8 cellular contexts compared by ENCODE assay signal in genomic region chr1:244918422-244919319, GRCh38. TPM values are rescaled to one million over a fixed set of nuclear protein-coding genes. Genes with fewer than 3 reads are reported as not detected.
DNase-seq lines count a peak whose midpoint lies in the region; ATAC-seq and TF ChIP-seq lines count a peak whose summit lies in the region.

No MANE protein-coding gene starts in this region.

- DNase-seq in NCI-H1417 (lab: John Stamatoyannopoulos, UW) (peak; percentile 31 to 67 (median 58)), NCI-H1417 treated with DMSO at 0.1 percent for 48 hours (lab: John Stamatoyannopoulos, UW) (no peak), NCI-H82 treated with DMSO at 0.1 percent for 48 hours (lab: John Stamatoyannopoulos, UW; ENCODE audit: unreplicated experiment) (peak; percentile 5), epithelial cell of esophagus (ENCODE audit: low read depth) (peak; percentile 24), myocyte (ENCODE audit: low read depth) (peak; percentile 69)
- DNase-seq in activated CD8-positive, alpha-beta memory T cell treated with anti-CD3 and anti-CD28 coated beads, Interleukin-2, amount 50 U/mL, for 48 hours, result peak; percentile 75
- peak; percentile 26 for DNase-seq in stimulated activated CD8-positive, alpha-beta memory T cell treated with anti-CD3 and anti-CD28 coated beads, Interleukin-7, amount 100 ng/mL, for 24 hours (ENCODE audit: low read depth)

- peak overlapping the region; percentile 45 for H3K4me3 ChIP-seq in epithelial cell of esophagus (ENCODE audit: low read length)

- TF ChIP-seq CTCF in epithelial cell of esophagus (IDR thresholded peaks at IDR 0.05; ENCODE audit: insufficient read depth, low read depth, low read length, missing control alignments), result no peak

- ATAC-seq in HG02973 (IDR thresholded peaks at IDR 0.05; ENCODE audit: unreplicated experiment), result peak; percentile 39

RNA-seq across cellular contexts. Expression of gene HNRNPU, which starts 54.3 kb away (rescaled TPM):
- 214 and 222 TPM in 2 replicates for total RNA-seq in myocyte
- 155 TPM for polyA plus RNA-seq in myocyte (2012)
